In the genomic region with DNA sequence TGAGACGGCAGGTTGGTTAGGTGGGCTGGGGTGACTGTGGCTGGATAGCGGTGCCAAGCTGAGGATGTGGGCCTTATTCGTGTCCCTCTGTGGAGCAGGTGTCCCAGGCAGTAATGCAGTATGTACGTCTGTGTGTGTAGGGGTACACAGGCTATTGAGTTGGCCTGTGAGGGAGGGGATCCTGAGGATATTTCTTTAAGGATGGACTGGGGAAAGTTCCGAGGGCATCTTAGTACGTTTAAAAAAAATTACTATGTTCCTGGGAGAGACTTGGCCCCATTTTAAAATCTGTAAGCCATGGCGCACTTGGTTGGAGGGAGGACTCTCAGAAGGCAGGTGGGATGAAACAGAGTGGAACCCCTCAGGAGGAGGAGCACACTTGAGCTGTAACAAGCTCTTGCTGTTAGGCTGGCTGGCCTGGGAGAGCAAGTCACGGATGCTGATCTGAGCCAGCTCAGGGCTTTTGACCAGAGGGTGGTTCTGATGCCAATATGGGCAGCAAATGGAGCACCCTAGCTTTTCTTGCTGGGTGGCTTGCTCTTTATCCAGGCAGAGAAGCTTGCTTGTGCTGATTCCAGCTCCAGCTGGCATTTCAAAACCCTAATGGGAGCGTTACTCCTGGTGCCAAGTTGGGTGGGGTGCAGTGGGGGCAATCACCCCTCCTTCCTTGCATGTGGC, we compare ENCODE assay signal across 8 cellular contexts. TPM values are rescaled to one million over a fixed set of nuclear protein-coding genes. Genes with fewer than 3 reads are reported as not detected.
A peak's percentile ranks its signal among the peaks of the same experiment; 100 is the strongest.
DNase-seq lines count a peak whose midpoint lies in the region; ATAC-seq, FAIRE-seq and TF ChIP-seq lines count a peak whose summit lies in the region.

No MANE protein-coding gene starts in this region.

- H3K36me3 ChIP-seq in endothelial cell of umbilical vein (ENCODE audit: control insufficient read depth in 2 of 2, extremely low read depth in 1 of 2, insufficient read depth in 2 of 2, low read length in 2 of 2): no peaks in the 10 kb centered on the region
- H3K36me3 ChIP-seq in naive thymus-derived CD4-positive, alpha-beta T cell (ENCODE audit: control insufficient read depth in 2 of 3, insufficient read depth in 3 of 3, low read length in 3 of 3): peaks cover 0 to 6% (median 5%) of the 10 kb centered on the region in 3 experiments

- peaks cover 7 to 19% (median 9%) of the 10 kb centered on the region in 5 donors for H3K36me3 Mint-ChIP-seq in naive thymus-derived CD4-positive, alpha-beta T cell

- peaks cover 0 to 7% (median 2%) of the 10 kb centered on the region in 11 donors for H3K9me3 Mint-ChIP-seq in naive thymus-derived CD4-positive, alpha-beta T cell

- BruUV-seq in endothelial cell of umbilical vein (replicated peaks; lab: Mats Ljungman, UMichigan): no TSS peak

- H2AFZ ChIP-seq in endothelial cell of umbilical vein (ENCODE audit: low read depth, low read length): no peak overlapping the region

- peaks cover 36 to 61% (median 51%) of the 10 kb centered on the region in 7 donors for H3K4me1 Mint-ChIP-seq in naive thymus-derived CD4-positive, alpha-beta T cell

- peaks cover 12% of the 10 kb centered on the region for H3K4me1 ChIP-seq in endothelial cell of umbilical vein (ENCODE audit: control insufficient read depth, extremely low read depth, insufficient read depth, low read length)
- peaks cover 17 to 25% of the 10 kb centered on the region in 2 donors for H3K4me1 ChIP-seq in naive thymus-derived CD4-positive, alpha-beta T cell (ENCODE audit: control insufficient read depth in 2 of 2, insufficient read depth in 2 of 2, low read length in 2 of 2)

- intact Hi-C loops in endothelial cell of umbilical vein (cut with micrococcal nuclease): loop anchor here (5.0 kb wide), 2 partner anchors 33 to 173 kb away; a partner anchor contains a TSS
- intact Hi-C loops in naive thymus-derived CD4-positive, alpha-beta T cell (cut with micrococcal nuclease): loop anchor here (1.0 to 10.0 kb wide), 3 partner anchors 9 to 1390 kb away; a partner anchor contains a TSS

- peak overlapping the region; percentile 80 to 97 (median 93) for H3K4me3 Mint-ChIP-seq in naive thymus-derived CD4-positive, alpha-beta T cell

- H3K79me2 ChIP-seq in endothelial cell of umbilical vein (ENCODE audit: control insufficient read depth, insufficient read depth, low read length): peaks cover 27% of the 10 kb centered on the region

- H3K27me3 Mint-ChIP-seq in naive thymus-derived CD4-positive, alpha-beta T cell: no peaks in the 10 kb centered on the region

- no peaks in the 10 kb centered on the region for H3K9me3 ChIP-seq in endothelial cell of umbilical vein (replicated peaks; ENCODE audit: control insufficient read depth, insufficient read depth, low read length)
- H3K9me3 ChIP-seq in naive thymus-derived CD4-positive, alpha-beta T cell (ENCODE audit: control insufficient read depth in 2 of 3, low read length in 3 of 3): no peaks in the 10 kb centered on the region

- peak overlapping the region; percentile 35 for H3K27ac ChIP-seq in endothelial cell of umbilical vein (ENCODE audit: insufficient read depth, low read depth, low read length)
- H3K27ac ChIP-seq in naive thymus-derived CD4-positive, alpha-beta T cell (ENCODE audit: low read depth, low read length): peak overlapping the region; percentile 77

- peak overlapping the region; percentile 51 for H3K4me2 ChIP-seq in endothelial cell of umbilical vein (ENCODE audit: insufficient read depth, low read length)

- no peak for TF ChIP-seq CTCF in endothelial cell of umbilical vein (IDR thresholded peaks at IDR 0.05; ENCODE audit: extremely low read depth in 1 of 2, insufficient read depth in 1 of 2, low read depth in 1 of 2, low read length in 2 of 2)

- H3K4me3 ChIP-seq in endothelial cell of umbilical vein (replicated peaks in 1 of 3; ENCODE audit: insufficient read depth in 1 of 3, low read depth in 1 of 3, low read length in 3 of 3): peak overlapping the region; percentile 43 to 91 (median 52)
- H3K4me3 ChIP-seq in naive thymus-derived CD4-positive, alpha-beta T cell (ENCODE audit: low read length): peak overlapping the region; percentile 85

- ATAC-seq in GM21526 (IDR thresholded peaks at IDR 0.05; ENCODE audit: low FRiP score, unreplicated experiment) (peak; percentile 17), SK-N-SH treated with all-trans-retinoic acid at 6 μM for 48 hours (peak; percentile 50)
- ATAC-seq in naive thymus-derived CD4-positive, alpha-beta T cell: no peak

- no peak for FAIRE-seq in endothelial cell of umbilical vein (lab: Jason Lieb, UNC)

- DNase-seq in Ammon's horn (ENCODE audit: low spot score) (peak; percentile 29), endothelial cell of umbilical vein (ENCODE audit: low read depth, low spot score) (peak; percentile 58), inferior parietal cortex (ENCODE audit: extremely low spot score) (no peak), NCI-H524 (lab: John Stamatoyannopoulos, UW) (no peak), NCI-H2107 (lab: John Stamatoyannopoulos, UW) (no peak)
- DNase-seq in naive thymus-derived CD4-positive, alpha-beta T cell: peak in 2 of 9 donors; percentile 11 to 15

- H3K9ac ChIP-seq in endothelial cell of umbilical vein (replicated peaks; ENCODE audit: extremely low read depth, insufficient read depth, low read length): peak overlapping the region; percentile 55

- peak overlapping the region; percentile 57 to 96 (median 90) for H3K27ac Mint-ChIP-seq in naive thymus-derived CD4-positive, alpha-beta T cell

- no peaks in the 10 kb centered on the region for H3K9me1 ChIP-seq in endothelial cell of umbilical vein (replicated peaks; ENCODE audit: control insufficient read depth, extremely low read depth, insufficient read depth, low read length)

- dilution Hi-C loops in endothelial cell of umbilical vein (cut with MboI; ENCODE audit: extremely low pct_ligation_motif_present, low sequenced_read_pairs): no loop called here

- H3K27me3 ChIP-seq in endothelial cell of umbilical vein (ENCODE audit: control insufficient read depth in 2 of 2, insufficient read depth in 2 of 2, low read length in 2 of 2): no peaks in the 10 kb centered on the region
- no peaks in the 10 kb centered on the region for H3K27me3 ChIP-seq in naive thymus-derived CD4-positive, alpha-beta T cell (ENCODE audit: control insufficient read depth in 2 of 2, insufficient read depth in 2 of 2, low read length in 2 of 2)

- CTCF ChIA-PET in endothelial cell of umbilical vein (lab: Charles Lee): interaction anchor here (1.1 to 2.1 kb wide), 6 partner anchors 13 to 500 kb away, joined by 3 to 12 read pairs (median 6); a partner anchor contains a TSS
- CTCF ChIA-PET in naive thymus-derived CD4-positive, alpha-beta T cell (lab: Charles Lee): interaction anchor here (0.7 kb wide), 1 partner anchor 20 kb away, joined by 3 read pairs; no protein-coding TSS in a partner anchor

- no peaks in the 10 kb centered on the region for H4K20me1 ChIP-seq in endothelial cell of umbilical vein (replicated peaks; ENCODE audit: control insufficient read depth, extremely low read depth, insufficient read depth, low read length)

- TF ChIP-seq POLR2A in endothelial cell of umbilical vein (IDR thresholded peaks at IDR 0.05; ENCODE audit: low read depth, low read length): peak; percentile 8

- POLR2A ChIA-PET in endothelial cell of umbilical vein (lab: Charles Lee): no interaction called here
- POLR2A ChIA-PET in naive thymus-derived CD4-positive, alpha-beta T cell (lab: Charles Lee): interaction anchor here (1.0 to 2.6 kb wide), 6 partner anchors 10 to 111 kb away, joined by 3 to 13 read pairs (median 8); a partner anchor contains a TSS

TF ChIP-seq in SK-N-SH treated with all-trans-retinoic acid at 6 μM for 48 hours, 23 proteins besides CTCF, POLR2A, EP300 and RAD21:
- TF ChIP-seq ZNF70 (CRISPR knock-in tag; IDR thresholded peaks at IDR 0.05): no peak

TF ChIP-seq in endothelial cell of umbilical vein, 7 proteins besides CTCF, POLR2A, EP300 and RAD21 (continues in another document):
- TF ChIP-seq POLR2AphosphoS5 (IDR thresholded peaks at IDR 0.05; ENCODE audit: insufficient read depth, low read depth, low read length): no peak
- no peak for TF ChIP-seq MYC (IDR thresholded peaks at IDR 0.05; ENCODE audit: low read depth, low read length)

RNA-seq across cellular contexts. Expression of a gene that starts 0.8 kb away (rescaled TPM):
- total RNA-seq in endothelial cell of umbilical vein: 43.6 and 46.0 TPM in 2 replicates
- 70.3 and 94.1 TPM in 2 replicates for polyA plus RNA-seq in endothelial cell of umbilical vein
- polyA plus RNA-seq in endothelial cell of umbilical vein (2011; cell fraction: cytosol; rRNA removed): 42.5 and 43.8 TPM in 2 replicates
- 24.0 and 26.9 TPM in 2 replicates for polyA plus RNA-seq in endothelial cell of umbilical vein (2011; cell fraction: nucleus; rRNA removed)
- 39.9 and 52.8 TPM in 2 replicates for polyA plus RNA-seq in endothelial cell of umbilical vein (2012)
- 89.3 and 94.0 TPM in 2 replicates for polyA minus RNA-seq in endothelial cell of umbilical vein
- polyA minus RNA-seq in endothelial cell of umbilical vein (2011; cell fraction: cytosol; rRNA and poly(A)+ RNA removed): 11.5 TPM
- 22.3 and 22.4 TPM in 2 replicates for polyA minus RNA-seq in endothelial cell of umbilical vein (2011; cell fraction: nucleus; rRNA and poly(A)+ RNA removed)
- total RNA-seq in naive thymus-derived CD4-positive, alpha-beta T cell: 10 to 100 TPM; 20.5 to 37.9 (median 34.1) TPM
- 10 to 100 TPM; 19.4 to 30.3 TPM for polyA plus RNA-seq in naive thymus-derived CD4-positive, alpha-beta T cell

RNA-seq across cellular contexts. Expression of a gene that starts 30.1 kb away (rescaled TPM):
- 13.1 and 17.0 TPM in 2 replicates for total RNA-seq in endothelial cell of umbilical vein
- polyA plus RNA-seq in endothelial cell of umbilical vein: 8.1 and 9.8 TPM in 2 replicates
- 10.6 and 12.2 TPM in 2 replicates for polyA plus RNA-seq in endothelial cell of umbilical vein (2011; cell fraction: cytosol; rRNA removed)
- polyA plus RNA-seq in endothelial cell of umbilical vein (2011; cell fraction: nucleus; rRNA removed): 15.1 and 15.9 TPM in 2 replicates
- 5.5 and 8.5 TPM in 2 replicates for polyA plus RNA-seq in endothelial cell of umbilical vein (2012)
- 24.0 TPM in 2 replicates for polyA minus RNA-seq in endothelial cell of umbilical vein
- 8.8 TPM for polyA minus RNA-seq in endothelial cell of umbilical vein (2011; cell fraction: cytosol; rRNA and poly(A)+ RNA removed)
- polyA minus RNA-seq in endothelial cell of umbilical vein (2011; cell fraction: nucleus; rRNA and poly(A)+ RNA removed): 9.7 and 11.3 TPM in 2 replicates
- total RNA-seq in naive thymus-derived CD4-positive, alpha-beta T cell: 10 to 100 TPM; 11.6 to 32.1 (median 26.8) TPM
- 10 to 100 TPM; 11.4 to 17.5 TPM for polyA plus RNA-seq in naive thymus-derived CD4-positive, alpha-beta T cell

RNA-seq across cellular contexts. Expression of a gene that starts 30.3 kb away (rescaled TPM):
- total RNA-seq in endothelial cell of umbilical vein: 10.6 and 11.0 TPM in 2 replicates
- 4.9 and 6.6 TPM in 2 replicates for polyA plus RNA-seq in endothelial cell of umbilical vein
- polyA plus RNA-seq in endothelial cell of umbilical vein (2011; cell fraction: cytosol; rRNA removed): 10.2 and 10.4 TPM in 2 replicates
- polyA plus RNA-seq in endothelial cell of umbilical vein (2011; cell fraction: nucleus; rRNA removed): 3.4 and 3.6 TPM in 2 replicates
- 15.5 and 15.6 TPM in 2 replicates for polyA plus RNA-seq in endothelial cell of umbilical vein (2012)
- 2.9 and 3.3 TPM in 2 replicates for polyA minus RNA-seq in endothelial cell of umbilical vein
- 2.9 TPM for polyA minus RNA-seq in endothelial cell of umbilical vein (2011; cell fraction: cytosol; rRNA and poly(A)+ RNA removed)
- 1.3 TPM in 2 replicates for polyA minus RNA-seq in endothelial cell of umbilical vein (2011; cell fraction: nucleus; rRNA and poly(A)+ RNA removed)
- total RNA-seq in naive thymus-derived CD4-positive, alpha-beta T cell: 1 to 10 TPM; 1.3 to 5.1 (median 2.9) TPM
- 1 to 10 TPM; 2.2 to 3.4 TPM for polyA plus RNA-seq in naive thymus-derived CD4-positive, alpha-beta T cell

Comparison
In these comparisons a context has a peak if more than half of its experiments do, and no peak if none do; other contexts are left out.
1. DNase-seq: peak in Ammon's horn (single experiment) and endothelial cell of umbilical vein (single experiment); none in inferior parietal cortex (single experiment), NCI-H524 (0 of 2) and NCI-H2107 (single experiment).